In the genomic region with DNA sequence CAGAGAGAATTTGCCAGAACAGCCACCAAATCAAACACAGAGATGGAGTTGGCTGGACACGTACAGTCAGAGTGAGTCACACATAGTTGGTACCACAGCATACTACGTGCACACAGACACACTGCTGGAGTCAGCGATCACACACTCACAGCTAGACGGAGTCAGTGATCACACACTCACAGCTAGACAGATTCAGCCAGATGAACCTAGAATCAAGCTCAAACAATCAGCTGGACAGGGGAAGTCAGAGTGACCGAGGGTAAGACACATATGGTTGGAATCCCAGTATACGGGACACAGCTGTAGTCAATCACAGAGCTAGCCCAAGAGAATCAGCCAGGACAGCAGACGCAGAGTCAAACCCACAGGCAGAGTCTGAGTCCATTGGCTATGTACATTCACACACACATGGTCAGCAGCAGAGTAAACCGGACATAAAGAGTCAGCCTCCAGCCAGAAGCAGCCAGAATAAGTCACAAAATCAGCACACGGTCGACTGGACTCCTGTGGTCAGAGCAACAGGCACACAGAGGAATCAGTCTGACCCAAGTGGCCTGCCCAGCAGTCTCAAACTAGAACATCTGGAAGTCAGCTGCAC, we compare ENCODE assay signal across 11 cellular contexts. TPM values are rescaled to one million over a fixed set of nuclear protein-coding genes. Genes with fewer than 3 reads are reported as not detected.
DNase-seq lines count a peak whose midpoint lies in the region; ATAC-seq and TF ChIP-seq lines count a peak whose summit lies in the region.
"Had no signal": no experiment of that assay in that cellular context is flagged by ENCODE, and none has a peak within 500 bp of the region (broad histone marks: within the 10 kb centered on the region; RNA-seq: fewer than 3 reads in every experiment).

No MANE protein-coding gene starts in this region.

- H3K4me1 ChIP-seq in GM23338 (ENCODE audit: insufficient read depth) (no peaks in the 10 kb centered on the region), adipocyte (ENCODE audit: control insufficient read depth, insufficient read depth, low read length) (peaks cover 8% of the 10 kb centered on the region), right cardiac atrium (ENCODE audit: control insufficient read depth, insufficient read depth, low read length) (no peaks in the 10 kb centered on the region), tibial nerve (peaks cover 0 to 16% (median 0%) of the 10 kb centered on the region in 4 donors)
- peaks cover 5% of the 10 kb centered on the region for H3K4me1 ChIP-seq in CD8-positive, alpha-beta T cell (ENCODE audit: insufficient read depth, low read length)

- no peaks in the 10 kb centered on the region for H3K27me3 ChIP-seq in GM23338 (ENCODE audit: insufficient read depth)
- H3K27me3 ChIP-seq in adipocyte (replicated peaks; ENCODE audit: control insufficient read depth, insufficient read depth, low read length), result peaks cover 3% of the 10 kb centered on the region
- H3K27me3 ChIP-seq in right cardiac atrium (ENCODE audit: control insufficient read depth, insufficient read depth), result no peaks in the 10 kb centered on the region
- H3K27me3 ChIP-seq in CD8-positive, alpha-beta T cell (ENCODE audit: insufficient read depth, low read length), result no peaks in the 10 kb centered on the region
- H3K27me3 ChIP-seq in tibial nerve, result peaks cover 0 to 7% of the 10 kb centered on the region in 2 donors

- WGBS in right cardiac atrium, result 51% methylated on average over 10 of the region's 10 CpGs
- WGBS in tibial nerve, 2 donors, result 63 to 73% methylated on average over 5 to 10 of the region's 10 CpGs

- H3K27ac Mint-ChIP-seq in GM23338, result no peak overlapping the region
- no peak overlapping the region for H3K27ac Mint-ChIP-seq in CD8-positive, alpha-beta T cell

- no peak for TF ChIP-seq CTCF in GM23338 (conservative IDR thresholded peaks at IDR 0.05; ENCODE audit: low read depth in 2 of 2)
- no peak for TF ChIP-seq CTCF in CD8-positive, alpha-beta T cell (IDR thresholded peaks at IDR 0.05)
- no peak for TF ChIP-seq CTCF in tibial nerve (IDR thresholded peaks at IDR 0.05)

- intact Hi-C loops in right cardiac atrium (cut with DNase I), result no loop called here
- intact Hi-C loops in CD8-positive, alpha-beta T cell (cut with DNase I, micrococcal nuclease), result no loop called here

- DNase-seq in 8988T (peak; percentile 11), GM23338 (ENCODE audit: low spot score) (no peak), adipocyte (ENCODE audit: low read depth) (peak; percentile 67), right cardiac atrium (no peak), tibial nerve (ENCODE audit: low spot score in 2 of 2) (no peak), NCI-H2107 (lab: John Stamatoyannopoulos, UW) (no peak)
- no peak for DNase-seq in CD8-positive, alpha-beta T cell
- DNase-seq: DMS 273 treated with DMSO at 0.1 percent for 48 hours, dorsolateral prefrontal cortex, NCI-H2171 had no signal

- TF ChIP-seq EP300 in tibial nerve (IDR thresholded peaks at IDR 0.05), result no peak

- POLR2A ChIA-PET in CD8-positive, alpha-beta T cell (lab: Charles Lee), result no interaction called here

- peak overlapping the region; percentile 5 for H3K9ac ChIP-seq in adipocyte (ENCODE audit: low read length)

- H3K9me3 Mint-ChIP-seq in GM23338, result no peaks in the 10 kb centered on the region; the same call in 1 of the 3 replicates
- H3K9me3 Mint-ChIP-seq in CD8-positive, alpha-beta T cell, result no peaks in the 10 kb centered on the region

- H3K9me3 ChIP-seq in adipocyte (ENCODE audit: control insufficient read depth, low read length) (no peaks in the 10 kb centered on the region), right cardiac atrium (ENCODE audit: control insufficient read depth, low read length) (no peaks in the 10 kb centered on the region), tibial nerve (no peaks in the 10 kb centered on the region)
- H3K9me3 ChIP-seq in CD8-positive, alpha-beta T cell (ENCODE audit: low read length), result no peaks in the 10 kb centered on the region

- no peaks in the 10 kb centered on the region for H4K20me1 ChIP-seq in GM23338 (replicated peaks; ENCODE audit: insufficient read depth)

- H3K4me3 ChIP-seq in GM23338 (no peak overlapping the region), adipocyte (ENCODE audit: low read length) (peak overlapping the region; percentile 10), right cardiac atrium (ENCODE audit: low read length) (no peak overlapping the region), tibial nerve (no peak overlapping the region)
- H3K4me3 ChIP-seq in CD8-positive, alpha-beta T cell (ENCODE audit: low read depth, low read length), result no peak overlapping the region

- CTCF ChIA-PET in CD8-positive, alpha-beta T cell (lab: Charles Lee), result no interaction called here

- no peak overlapping the region for H2AFZ ChIP-seq in GM23338

- H3F3A ChIP-seq in GM23338 (replicated peaks; ENCODE audit: low read depth), result no peaks in the 10 kb centered on the region

- 0 out of 2 replicates have a peak, but pooled peaks cover 12% of the 10 kb centered on the region for H3K79me2 ChIP-seq in GM23338 (replicated peaks; ENCODE audit: insufficient read depth)

- no peaks in the 10 kb centered on the region for H3K9me2 ChIP-seq in GM23338 (ENCODE audit: insufficient read depth)

- H3K27ac ChIP-seq in GM23338 (ENCODE audit: low read depth), result no peak overlapping the region
- no peak overlapping the region for H3K27ac ChIP-seq in right cardiac atrium (ENCODE audit: low read length)
- no peak overlapping the region for H3K27ac ChIP-seq in CD8-positive, alpha-beta T cell (ENCODE audit: low read depth, low read length)
- H3K27ac ChIP-seq in tibial nerve, result no peak overlapping the region
- H3K27ac ChIP-seq: dorsolateral prefrontal cortex had no signal

- no peak overlapping the region for H3K4me2 ChIP-seq in GM23338

- peaks cover 9% of the 10 kb centered on the region for H3K27me3 Mint-ChIP-seq in GM23338 (ENCODE audit: insufficient read depth, low read depth, poor library complexity)
- no peaks in the 10 kb centered on the region for H3K27me3 Mint-ChIP-seq in CD8-positive, alpha-beta T cell (ENCODE audit: low read depth)

- peaks cover 16% of the 10 kb centered on the region for H3K4me1 Mint-ChIP-seq in GM23338
- H3K4me1 Mint-ChIP-seq in CD8-positive, alpha-beta T cell (ENCODE audit: low read depth), result peaks cover 20% of the 10 kb centered on the region

- no peak for ATAC-seq in GM23338
- peak; percentile 43 to 53 for ATAC-seq in right cardiac atrium
- ATAC-seq in GM19397 (IDR thresholded peaks at IDR 0.05; ENCODE audit: unreplicated experiment), result no peak
- ATAC-seq in CD8-positive, alpha-beta T cell, result no peak

- no peaks in the 10 kb centered on the region; the same call in 1 of the 2 replicates for H3K36me3 ChIP-seq in GM23338 (ENCODE audit: insufficient read depth)
- no peaks in the 10 kb centered on the region for H3K36me3 ChIP-seq in adipocyte (ENCODE audit: control insufficient read depth, insufficient read depth, low read length, severe bottlenecking)
- H3K36me3 ChIP-seq in CD8-positive, alpha-beta T cell (ENCODE audit: insufficient read depth, low read length), result no peaks in the 10 kb centered on the region
- H3K36me3 ChIP-seq in tibial nerve, result no peaks in the 10 kb centered on the region

- peaks cover 52% of the 10 kb centered on the region for H3K36me3 Mint-ChIP-seq in GM23338 (ENCODE audit: low read depth)
- peaks cover 36% of the 10 kb centered on the region for H3K36me3 Mint-ChIP-seq in CD8-positive, alpha-beta T cell

- peak overlapping the region; percentile 25; the same call in 1 of the 3 replicates for H3K4me3 Mint-ChIP-seq in GM23338
- H3K4me3 Mint-ChIP-seq in CD8-positive, alpha-beta T cell, result no peak overlapping the region

- TF ChIP-seq POLR2A in tibial nerve (IDR thresholded peaks at IDR 0.05), result no peak

RNA-seq across cellular contexts. Expression of a gene that starts 4.6 kb away (rescaled TPM):
- 47.0 and 47.7 TPM in 2 replicates for total RNA-seq in GM23338 (2014; rRNA removed; shearing (Covaris generic))
- polyA plus RNA-seq in GM23338 (2016; fragmentation: Nextera tagmentation; extraction: Ambion mirVana) (20.7 and 24.6 TPM in 2 replicates), right cardiac atrium (3.0 TPM)
- total RNA-seq in right cardiac atrium (1 to 10 TPM in 3 of 4 donors, under 1 TPM in 1; 0.41 to 6.5 (median 3.7) TPM), tibial nerve (10 to 100 TPM in 1 of 4 donors, 1 to 10 TPM in 3; 2.4 to 21.9 (median 4.5) TPM)
- total RNA-seq in CD8-positive, alpha-beta T cell, result 1 to 10 TPM; 8.1 to 8.4 TPM

RNA-seq across cellular contexts. Expression of a gene that starts 10.6 kb away (rescaled TPM):
- total RNA-seq in GM23338 (2014; rRNA removed; shearing (Covaris generic)), result 76.3 and 91.2 TPM in 2 replicates
- polyA plus RNA-seq in GM23338 (2016; fragmentation: Nextera tagmentation; extraction: Ambion mirVana) (38.4 and 42.8 TPM in 2 replicates), right cardiac atrium (20.0 TPM)
- total RNA-seq in right cardiac atrium (10 to 100 TPM; 19.9 to 25.5 (median 21.8) TPM), tibial nerve (10 to 100 TPM; 46.1 to 81.3 (median 51.0) TPM)
- total RNA-seq in CD8-positive, alpha-beta T cell, result 10 to 100 TPM; 61.4 to 67.4 TPM

RNA-seq across cellular contexts. Expression of a gene that starts 43.4 kb away (rescaled TPM):
- 14.1 and 28.5 TPM in 2 replicates for total RNA-seq in GM23338 (2014; rRNA removed; shearing (Covaris generic))
- polyA plus RNA-seq in GM23338 (2016; fragmentation: Nextera tagmentation; extraction: Ambion mirVana) (19.4 and 22.3 TPM in 2 replicates), right cardiac atrium (14.0 TPM)
- total RNA-seq in right cardiac atrium (10 to 100 TPM; 16.1 to 22.3 (median 19.8) TPM), tibial nerve (10 to 100 TPM in 3 of 4 donors, 1 to 10 TPM in 1; 8.8 to 19.8 (median 16.1) TPM)
- 10 to 100 TPM; 18.3 to 19.8 TPM for total RNA-seq in CD8-positive, alpha-beta T cell

RNA-seq across cellular contexts. Expression of a gene that starts 53.7 kb away (rescaled TPM):
- 0.19 TPM in 1 of 2 replicates, not detected in the other for total RNA-seq in GM23338 (2014; rRNA removed; shearing (Covaris generic))
- 0.47 and 0.48 TPM in 2 replicates for polyA plus RNA-seq in GM23338 (2016; fragmentation: Nextera tagmentation; extraction: Ambion mirVana)
- not detected for total RNA-seq in right cardiac atrium
- polyA plus RNA-seq in right cardiac atrium, result not detected
- not detected for total RNA-seq in CD8-positive, alpha-beta T cell
- total RNA-seq in tibial nerve, result not detected
- total RNA-seq: dorsolateral prefrontal cortex had no signal

RNA-seq across cellular contexts. Expression of a gene that starts 56.2 kb away (rescaled TPM):
- total RNA-seq in GM23338 (2014; rRNA removed; shearing (Covaris generic)), result 126 and 128 TPM in 2 replicates
- 169 and 176 TPM in 2 replicates for polyA plus RNA-seq in GM23338 (2016; fragmentation: Nextera tagmentation; extraction: Ambion mirVana)
- 10 to 100 TPM; 74.8 to 93.4 (median 83.0) TPM for total RNA-seq in right cardiac atrium
- polyA plus RNA-seq in right cardiac atrium, result 118 TPM
- total RNA-seq in CD8-positive, alpha-beta T cell, result 10 to 100 TPM; 55.2 to 56.9 TPM
- total RNA-seq in tibial nerve, result 10 to 100 TPM; 21.1 to 29.2 (median 23.6) TPM

Comparison
In these comparisons a context has a peak if more than half of its experiments do, and no peak if none do; other contexts are left out.
1. DNase-seq: peak in 8988T (single experiment) and adipocyte (single experiment); none in GM23338 (single experiment), right cardiac atrium (0 of 3), CD8-positive, alpha-beta T cell (0 of 7), tibial nerve (0 of 2) and NCI-H2107 (single experiment).
2. ATAC-seq: peak in right cardiac atrium (2 of 2); none in GM23338 (single experiment), GM19397 (single experiment) and CD8-positive, alpha-beta T cell (single experiment).